ENCODE assay signal across 12 cellular contexts in the genomic region with DNA sequence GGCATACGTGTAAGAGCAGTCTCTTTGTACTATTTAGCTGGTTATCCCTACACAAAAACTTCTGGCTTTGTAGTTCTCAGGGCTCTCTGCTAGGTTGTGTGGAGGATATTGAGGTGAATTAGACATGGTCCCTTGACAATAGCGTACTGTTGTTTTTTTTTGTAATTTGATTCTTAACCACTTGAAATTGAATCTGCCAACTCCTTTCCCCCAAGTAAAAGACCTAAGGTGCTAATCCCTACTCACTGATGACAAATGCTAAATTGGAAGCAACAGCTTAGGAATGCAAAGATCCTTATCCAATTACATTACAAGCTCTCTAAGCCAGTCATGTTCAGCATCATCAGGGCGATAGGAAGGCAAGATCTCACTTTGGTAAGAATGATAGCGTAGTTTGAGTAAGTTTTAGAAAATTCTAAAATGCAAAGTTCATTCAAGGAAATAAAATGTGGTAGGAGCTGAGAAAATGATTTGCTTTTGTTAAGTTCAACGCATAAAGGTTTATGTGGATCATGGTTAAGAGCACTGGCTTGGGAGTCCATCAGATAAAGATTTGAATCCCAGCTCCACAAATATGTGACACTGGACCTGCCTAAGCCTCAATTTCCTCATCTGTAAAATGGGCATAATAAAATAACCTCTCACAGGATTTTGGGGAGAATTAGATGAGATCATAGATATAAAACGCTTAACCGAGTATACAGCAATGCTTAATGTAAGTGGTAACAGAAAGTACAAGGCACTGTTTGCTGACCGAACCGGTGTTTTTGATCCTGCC. TPM values are rescaled to one million over a fixed set of nuclear protein-coding genes. Genes with fewer than 3 reads are reported as not detected.
DNase-seq lines count a peak whose midpoint lies in the region; ATAC-seq and TF ChIP-seq lines count a peak whose summit lies in the region.
"Had no signal": no experiment of that assay in that cellular context is flagged by ENCODE, and none has a peak within 500 bp of the region (broad histone marks: within the 10 kb centered on the region; RNA-seq: fewer than 3 reads in every experiment).

No MANE protein-coding gene starts in this region.

- no peaks in the 10 kb centered on the region for H3K27me3 Mint-ChIP-seq in activated CD4-positive, alpha-beta T cell treated with anti-CD3 and anti-CD28 coated beads, Interleukin-2, amount 10 ng/mL, durations not matched to agents 24 days and 14 days
- no peaks in the 10 kb centered on the region for H3K27me3 Mint-ChIP-seq in progenitor cell of endocrine pancreas

- in situ Hi-C loops in astrocyte of the spinal cord (cut with HindIII; ENCODE audit: low sequenced_read_pairs) = no loop called here

- ATAC-seq in GM21529 (IDR thresholded peaks at IDR 0.05; ENCODE audit: unreplicated experiment) (no peak), left colon (no peak)

- no peak for DNase-seq in activated CD4-positive, alpha-beta T cell treated with anti-CD3 and anti-CD28 coated beads, Interleukin-2, amount 10 ng/mL, durations not matched to agents 24 days and 14 days
- DNase-seq in activated CD4-positive, alpha-beta T cell treated with anti-CD3 and anti-CD28 coated beads for 4 hours = no peak
- DNase-seq in NCI-H2171 treated with DMSO at 0.1 percent for 48 hours (lab: John Stamatoyannopoulos, UW) = peak; percentile 23
- DNase-seq in astrocyte of the spinal cord (ENCODE audit: low read depth, low spot score) = peak; percentile 55
- no peak for DNase-seq in progenitor cell of endocrine pancreas (ENCODE audit: low spot score, unreplicated experiment)
- no peak for DNase-seq in SKM-1 (lab: John Stamatoyannopoulos, UW; ENCODE audit: unreplicated experiment)
- DNase-seq in left colon = no peak
- DNase-seq: effector memory CD4-positive, alpha-beta T cell; EL; NCI-H2029 treated with DMSO at 0.1 percent for 48 hours had no signal

- peak overlapping the region; percentile 88 for H3K27ac Mint-ChIP-seq in activated CD4-positive, alpha-beta T cell treated with anti-CD3 and anti-CD28 coated beads, Interleukin-2, amount 10 ng/mL, durations not matched to agents 24 days and 14 days
- peak overlapping the region; percentile 51 for H3K27ac Mint-ChIP-seq in progenitor cell of endocrine pancreas

- no peak for TF ChIP-seq CTCF in astrocyte of the spinal cord (IDR thresholded peaks at IDR 0.05; ENCODE audit: low read depth, low read length)
- no peak for TF ChIP-seq CTCF in progenitor cell of endocrine pancreas (IDR thresholded peaks at IDR 0.05; ENCODE audit: unreplicated experiment)

- no peak overlapping the region for H3K4me3 Mint-ChIP-seq in activated CD4-positive, alpha-beta T cell treated with anti-CD3 and anti-CD28 coated beads, Interleukin-2, amount 10 ng/mL, durations not matched to agents 24 days and 14 days
- H3K4me3 Mint-ChIP-seq in progenitor cell of endocrine pancreas (ENCODE audit: low read depth) = no peak overlapping the region

- H3K4me1 Mint-ChIP-seq in activated CD4-positive, alpha-beta T cell treated with anti-CD3 and anti-CD28 coated beads, Interleukin-2, amount 10 ng/mL, durations not matched to agents 24 days and 14 days = peaks cover 49% of the 10 kb centered on the region
- peaks cover 1% of the 10 kb centered on the region for H3K4me1 Mint-ChIP-seq in progenitor cell of endocrine pancreas (ENCODE audit: low read depth)

- intact Hi-C loops in activated CD4-positive, alpha-beta T cell treated with anti-CD3 and anti-CD28 coated beads, Interleukin-2, amount 10 ng/mL, durations not matched to agents 24 days and 14 days (cut with micrococcal nuclease) = loop anchor here (10.0 kb wide), 1 partner anchor 1220 kb away; a partner anchor contains a TSS
- intact Hi-C loops in left colon (cut with DNase I, micrococcal nuclease) = no loop called here

- H3K36me3 Mint-ChIP-seq in activated CD4-positive, alpha-beta T cell treated with anti-CD3 and anti-CD28 coated beads, Interleukin-2, amount 10 ng/mL, durations not matched to agents 24 days and 14 days (ENCODE audit: low read depth) = peaks cover 9% of the 10 kb centered on the region
- H3K36me3 Mint-ChIP-seq in progenitor cell of endocrine pancreas (ENCODE audit: insufficient read depth) = peaks cover 3% of the 10 kb centered on the region

- no peaks in the 10 kb centered on the region for H3K9me3 Mint-ChIP-seq in activated CD4-positive, alpha-beta T cell treated with anti-CD3 and anti-CD28 coated beads, Interleukin-2, amount 10 ng/mL, durations not matched to agents 24 days and 14 days
- peaks cover 28% of the 10 kb centered on the region for H3K9me3 Mint-ChIP-seq in progenitor cell of endocrine pancreas (ENCODE audit: low read depth)

- no peak overlapping the region for H3K4me3 ChIP-seq in astrocyte of the spinal cord (ENCODE audit: low read depth, low read length)
- H3K4me3 ChIP-seq: lung had no signal

RNA-seq across cellular contexts. Expression of a gene that starts 39.3 kb away (rescaled TPM):
- 27.8 and 28.6 TPM in 2 replicates for total RNA-seq in activated CD4-positive, alpha-beta T cell treated with anti-CD3 and anti-CD28 coated beads, Interleukin-2, amount 10 ng/mL, durations not matched to agents 24 days and 14 days
- total RNA-seq in progenitor cell of endocrine pancreas = 5.8 TPM in 2 replicates
- total RNA-seq in left colon = 1 to 10 TPM; 4.3 to 8.3 TPM

Comparison
In these comparisons a context has a peak if more than half of its experiments do, and no peak if none do; other contexts are left out.
1. DNase-seq: peak in NCI-H2171 treated with DMSO at 0.1 percent for 48 hours (single experiment) and astrocyte of the spinal cord (single experiment); none in activated CD4-positive, alpha-beta T cell treated with anti-CD3 and anti-CD28 coated beads, Interleukin-2, amount 10 ng/mL, durations not matched to agents 24 days and 14 days (single experiment), activated CD4-positive, alpha-beta T cell treated with anti-CD3 and anti-CD28 coated beads for 4 hours (0 of 2), progenitor cell of endocrine pancreas (single experiment), SKM-1 (single experiment) and left colon (0 of 2).